In genomic region chr3:174219738-174220137, GRCh38 we compare ENCODE assay signal across 1 cellular context.
TF ChIP-seq lines count a peak whose summit lies in the region.

No MANE protein-coding gene starts in this region.

TF ChIP-seq in H1, 55 proteins besides CTCF, POLR2A, EP300 and RAD21:
- TF ChIP-seq KDM1A (IDR thresholded peaks at IDR 0.05; ENCODE audit: borderline replicate concordance, low read length): no peak
- no peak for TF ChIP-seq SAP30 (IDR thresholded peaks at IDR 0.05; ENCODE audit: insufficient read depth, insufficient replicate concordance, low read length)
- TF ChIP-seq CHD2 (IDR thresholded peaks at IDR 0.05; ENCODE audit: low read length): no peak
- no peak for TF ChIP-seq RNF2 (IDR thresholded peaks at IDR 0.05; ENCODE audit: borderline replicate concordance, low read depth, low read length, missing control alignments, poor library complexity, severe bottlenecking)
- TF ChIP-seq CBX8 (IDR thresholded peaks at IDR 0.05; ENCODE audit: borderline replicate concordance, low read depth, low read length): no peak
- TF ChIP-seq RXRA (IDR thresholded peaks at IDR 0.05; ENCODE audit: insufficient read depth, low read depth, low read length): no peak
- TF ChIP-seq CBX5 (IDR thresholded peaks at IDR 0.05; ENCODE audit: low read depth, low read length): no peak
- TF ChIP-seq ATF2 (IDR thresholded peaks at IDR 0.05; ENCODE audit: low read length): no peak
- no peak for TF ChIP-seq TAF7 (optimal IDR thresholded peaks at IDR 0.05; ENCODE audit: borderline replicate concordance, low read depth, low read length)
- TF ChIP-seq E2F6 (IDR thresholded peaks at IDR 0.05): no peak
